In the genomic region with DNA sequence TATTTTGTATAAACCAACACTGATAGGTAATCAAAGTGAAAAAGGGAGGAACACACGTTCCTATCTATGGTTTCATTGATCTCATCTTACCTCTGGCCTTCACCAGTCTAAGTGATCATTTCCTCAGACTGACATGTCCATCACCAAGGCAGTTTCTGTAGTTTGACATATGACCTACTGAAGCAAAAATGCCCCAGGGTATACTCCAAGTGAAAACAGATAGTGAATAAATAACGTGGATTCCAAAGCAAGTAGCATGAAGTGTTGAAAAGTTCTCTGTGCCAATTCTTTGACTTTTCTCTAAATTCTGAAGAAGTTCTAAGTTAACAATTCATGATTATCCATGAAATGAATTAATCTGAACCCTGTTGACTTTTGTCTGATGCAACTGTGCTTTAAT, we compare ENCODE assay signal across 23 cellular contexts.
"Had no signal": no experiment of that assay in that cellular context is flagged by ENCODE, and none has a peak within 500 bp of the region (broad histone marks: within the 10 kb centered on the region; RNA-seq: fewer than 3 reads in every experiment).

No MANE protein-coding gene starts in this region.

- DNase-seq: naive thymus-derived CD8-positive, alpha-beta T cell; nephron progenitor cell; nucleus accumbens; pancreas; right cardiac atrium; right lobe of liver; sigmoid colon; small intestine; stimulated activated CD4-positive, alpha-beta T cell treated with anti-CD3 and anti-CD28 coated beads, Interleukin-15, amount 100 ng/mL, for 24 hours; stimulated activated CD4-positive, alpha-beta T cell treated with anti-CD3 and anti-CD28 coated beads, Interleukin-4, amount 100 ng/mL, for 1 hour; stimulated activated CD4-positive, alpha-beta T cell treated with anti-CD3 and anti-CD28 coated beads, Interleukin-4, amount 100 ng/mL, for 4 hours; stimulated activated CD8-positive, alpha-beta memory T cell treated with anti-CD3 and anti-CD28 coated beads, Interleukin-4, amount 100 ng/mL, for 48 hours; stimulated activated naive CD4-positive, alpha-beta T cell; stimulated activated naive CD8-positive, alpha-beta T cell treated with anti-CD3 and anti-CD28 coated beads, Interleukin-15, amount 100 ng/mL, for 72 hours; stimulated activated naive CD8-positive, alpha-beta T cell treated with anti-CD3 and anti-CD28 coated beads, Interleukin-15, Interleukin-2, amounts not matched to agents 100 U/mL and 50 U/mL, for 24 hours; substantia nigra; testis; tibial artery; transverse colon; upper lobe of right lung; uterus had no signal

- H3K4me3 ChIP-seq: pancreas, prostate gland, right lobe of liver, sigmoid colon, suprapubic skin, testis, tibial artery, transverse colon, upper lobe of right lung, uterus had no signal
